9 cellular contexts compared by ENCODE assay signal in genomic region chr2:166106431-166107015, GRCh38. TPM values are rescaled to one million over a fixed set of nuclear protein-coding genes. Genes with fewer than 3 reads are reported as not detected.
DNase-seq lines count a peak whose midpoint lies in the region; ATAC-seq, FAIRE-seq and TF ChIP-seq lines count a peak whose summit lies in the region.
"Had no signal": no experiment of that assay in that cellular context is flagged by ENCODE, and none has a peak within 500 bp of the region (broad histone marks: within the 10 kb centered on the region; RNA-seq: fewer than 3 reads in every experiment).

No MANE protein-coding gene starts in this region.

- no peak overlapping the region for H2AFZ ChIP-seq in neural cell (ENCODE audit: low read depth, low read length)

- no peaks in the 10 kb centered on the region for H3K27me3 ChIP-seq in neural cell (ENCODE audit: insufficient read depth, low read depth, low read length)

- no peak overlapping the region for H3K4me3 ChIP-seq in neural cell (ENCODE audit: low read length)

- H3K79me2 ChIP-seq in neural cell (replicated peaks; ENCODE audit: insufficient read depth, low read length), result no peaks in the 10 kb centered on the region

- no peak overlapping the region for H3K27ac ChIP-seq in VCaP
- no peak overlapping the region for H3K27ac ChIP-seq in neural cell (ENCODE audit: low read length)

- DNase-seq in KBM-7 (peak; percentile 27), GM19239 (ENCODE audit: insufficient read length, low spot score) (no peak)
- DNase-seq: natural killer cell had no signal

- no peak for TF ChIP-seq EP300 in neural cell (conservative IDR thresholded peaks at IDR 0.05; ENCODE audit: poor library complexity, severe bottlenecking)

- FAIRE-seq in GM19239 (lab: Jason Lieb, UNC), result no peak

- H3K9me2 ChIP-seq in neural cell (ENCODE audit: insufficient read depth, low read length), result no peaks in the 10 kb centered on the region

- in situ Hi-C loops in KBM-7 (cut with MboI; ENCODE audit: low pct_unique_long_range_greater_than_20kb, low sequenced_read_pairs), result no loop called here

- no peaks in the 10 kb centered on the region for H3K36me3 ChIP-seq in neural cell (ENCODE audit: insufficient read depth, low read length)

- no peak overlapping the region for H3K9ac ChIP-seq in neural cell (ENCODE audit: low read length)

- ATAC-seq in GM21737 (IDR thresholded peaks at IDR 0.05; ENCODE audit: unreplicated experiment) (no peak), HG02678 (IDR thresholded peaks at IDR 0.05; ENCODE audit: unreplicated experiment) (no peak), HG03095 (IDR thresholded peaks at IDR 0.05; ENCODE audit: unreplicated experiment) (no peak)

- peak; percentile 27; the same call in 1 of the 2 replicates for TF ChIP-seq CTCF in GM12874 (IDR thresholded peaks at IDR 0.05; ENCODE audit: insufficient read depth, low read depth, low read length)
- TF ChIP-seq CTCF in VCaP (conservative IDR thresholded peaks at IDR 0.05), result peak; percentile 52
- peak; percentile 53 for TF ChIP-seq CTCF in neural cell (IDR thresholded peaks at IDR 0.05; ENCODE audit: poor library complexity, severe bottlenecking)

- no peaks in the 10 kb centered on the region for H3F3A ChIP-seq in neural cell (ENCODE audit: insufficient read depth, low read length, poor library complexity, severe bottlenecking)

- peaks cover 4% of the 10 kb centered on the region for H3K9me3 ChIP-seq in neural cell (ENCODE audit: low read length)

- TF ChIP-seq RAD21 in neural cell (conservative IDR thresholded peaks at IDR 0.05), result peak; percentile 53

- H3K4me2 ChIP-seq in neural cell (ENCODE audit: low read length), result no peak overlapping the region

- no peaks in the 10 kb centered on the region for H4K20me1 ChIP-seq in neural cell (ENCODE audit: insufficient read depth)

TF ChIP-seq in neural cell, 6 proteins besides CTCF, POLR2A, EP300 and RAD21:
- TF ChIP-seq SMC3 (conservative IDR thresholded peaks at IDR 0.05; ENCODE audit: poor library complexity) (peak; percentile 30), EZH2 (IDR thresholded peaks at IDR 0.05; ENCODE audit: borderline replicate concordance, insufficient read depth, low read length, poor library complexity, severe bottlenecking) (no peak)
TF ChIP-seq in neural cell: peak in this region for 1.

RNA-seq across cellular contexts. Expression of gene SCN1A, which starts 21.3 kb away (rescaled TPM):
- 1.0 and 1.4 TPM in 2 replicates for polyA plus RNA-seq in neural cell
- polyA minus RNA-seq in neural cell, result 2.2 and 2.4 TPM in 2 replicates
